Comparison of ENCODE assay signal across 8 cellular contexts in genomic region chr9:2016411-2017208, GRCh38. TPM values are rescaled to one million over a fixed set of nuclear protein-coding genes. Genes with fewer than 3 reads are reported as not detected.
DNase-seq lines count a peak whose midpoint lies in the region; ATAC-seq, FAIRE-seq and TF ChIP-seq lines count a peak whose summit lies in the region.

No MANE protein-coding gene starts in this region.

- peak overlapping the region; percentile 94 for H2AFZ ChIP-seq in neuron (ENCODE audit: low read depth, low read length)

- peaks cover 27% of the 10 kb centered on the region for H3K4me1 ChIP-seq in neuron (ENCODE audit: insufficient read depth, low read length)

- DNase-seq in Calu3 (peak; percentile 57), HK-2 (ENCODE audit: unreplicated experiment) (peak; percentile 67), RPMI8226 (peak; percentile 76), frontal cortex (ENCODE audit: low spot score in 2 of 2) (peak; percentile 82 to 89), stromal cell of bone marrow (ENCODE audit: low read depth) (peak; percentile 60)
- DNase-seq in activated gamma-delta T cell treated with anti-CD3 and anti-CD28 coated beads, Interleukin-2, amount 50 U/mL, for 16 hours (ENCODE audit: low read depth): peak; percentile 31

- no peaks in the 10 kb centered on the region for H3K9me3 ChIP-seq in neuron (ENCODE audit: low read length)

- no peak for ATAC-seq in GM18520 (IDR thresholded peaks at IDR 0.05; ENCODE audit: unreplicated experiment)

- peaks cover 43% of the 10 kb centered on the region for H3K36me3 Mint-ChIP-seq in Calu3 (ENCODE audit: insufficient read depth, unreplicated experiment)

- intact Hi-C loops in Calu3 (cut with micrococcal nuclease; ENCODE audit: unreplicated experiment): no loop called here

- no peak for FAIRE-seq in frontal cortex (lab: Jason Lieb, UNC)

- H3K4me3 ChIP-seq in neuron (ENCODE audit: low read length): peak overlapping the region; percentile 58

- H3K36me3 ChIP-seq in neuron (ENCODE audit: insufficient read depth, low read length): no peaks in the 10 kb centered on the region

- H3K9me3 Mint-ChIP-seq in Calu3 (ENCODE audit: low read depth, unreplicated experiment): no peaks in the 10 kb centered on the region

- H3K27me3 Mint-ChIP-seq in Calu3 (ENCODE audit: unreplicated experiment): peaks cover 5% of the 10 kb centered on the region

- no TSS peak for BruUV-seq in Calu3 (replicated peaks; lab: Mats Ljungman, UMichigan)

- no peak overlapping the region for H3K27ac Mint-ChIP-seq in Calu3 (ENCODE audit: unreplicated experiment)

- H3K27me3 ChIP-seq in neuron (ENCODE audit: insufficient read depth, low read length): peaks cover 57% of the 10 kb centered on the region

- TF ChIP-seq CTCF in Calu3 (IDR thresholded peaks at IDR 0.05; ENCODE audit: unreplicated experiment): no peak

- peak overlapping the region; percentile 99 for H3K4me3 Mint-ChIP-seq in Calu3 (ENCODE audit: low read depth, unreplicated experiment)

- CTCF ChIA-PET in Calu3 (lab: Charles Lee): no interaction called here

- no peaks in the 10 kb centered on the region for H3K4me1 Mint-ChIP-seq in Calu3 (ENCODE audit: low read depth, unreplicated experiment)

RNA-seq across cellular contexts. Expression of gene SMARCA2, which starts 1.5 kb away (rescaled TPM):
- total RNA-seq in Calu3 (2022) (39.3 and 47.4 TPM in 2 replicates), frontal cortex (227 TPM)

Comparison
In these comparisons a context has a peak if more than half of its experiments do, and no peak if none do; other contexts are left out.
1. DNase-seq: peak in every context shown above with its lines; median percentile 86 in frontal cortex; 76 in RPMI8226; 67 in HK-2; 60 in stromal cell of bone marrow; 57 in Calu3; 31 in activated gamma-delta T cell treated with anti-CD3 and anti-CD28 coated beads, Interleukin-2, amount 50 U/mL, for 16 hours.